Comparison of ENCODE assay signal across 8 cellular contexts in genomic region chr7:106485031-106485551, GRCh38.
DNase-seq lines count a peak whose midpoint lies in the region; ATAC-seq and TF ChIP-seq lines count a peak whose summit lies in the region.

No MANE protein-coding gene starts in this region.

- intact Hi-C loops in breast epithelium (cut with DNase I; ENCODE audit: low total_unique reads): no loop called here

- H3K4me1 ChIP-seq in breast epithelium: no peaks in the 10 kb centered on the region

- no peaks in the 10 kb centered on the region for H3K27me3 ChIP-seq in breast epithelium

- H3K4me3 ChIP-seq in breast epithelium: no peak overlapping the region

- H3K36me3 ChIP-seq in breast epithelium: no peaks in the 10 kb centered on the region

- H3K27ac ChIP-seq in breast epithelium: peak overlapping the region; percentile 14 to 56

- no peaks in the 10 kb centered on the region for H3K9me3 ChIP-seq in breast epithelium

- no peak for TF ChIP-seq POLR2A in GM18505 (IDR thresholded peaks at IDR 0.05; ENCODE audit: borderline replicate concordance, extremely low read depth, insufficient read depth, insufficient read length)
- TF ChIP-seq POLR2A in breast epithelium (IDR thresholded peaks at IDR 0.05): no peak

- peak; percentile 51 for ATAC-seq in GM18505 (IDR thresholded peaks at IDR 0.05; ENCODE audit: unreplicated experiment)
- ATAC-seq in HG03442 (IDR thresholded peaks at IDR 0.05; ENCODE audit: unreplicated experiment): peak; percentile 51
- no peak for ATAC-seq in GM19455 (IDR thresholded peaks at IDR 0.05; ENCODE audit: unreplicated experiment)
- no peak for ATAC-seq in GM21381 (IDR thresholded peaks at IDR 0.05; ENCODE audit: unreplicated experiment)

- TF ChIP-seq CTCF in breast epithelium (IDR thresholded peaks at IDR 0.05): no peak

- no peak for DNase-seq in breast epithelium (ENCODE audit: low spot score in 2 of 2)
- DNase-seq in pulmonary artery endothelial cell (ENCODE audit: low read depth, low spot score): peak; percentile 45
- DNase-seq in effector CD8-positive, alpha-beta T cell (lab: John Stamatoyannopoulos, UW): no peak
- DNase-seq in NCI-H2171 (lab: John Stamatoyannopoulos, UW): no peak

Comparison
In these comparisons a context has a peak if more than half of its experiments do, and no peak if none do; other contexts are left out.
1. ATAC-seq: peak in GM18505 (single experiment) and HG03442 (single experiment); none in GM19455 (single experiment) and GM21381 (single experiment).